8 cellular contexts compared by ENCODE assay signal in genomic region chr9:112174223-112174964, GRCh38. TPM values are rescaled to one million over a fixed set of nuclear protein-coding genes. Genes with fewer than 3 reads are reported as not detected.
A peak's percentile ranks its signal among the peaks of the same experiment; 100 is the strongest.
DNase-seq lines count a peak whose midpoint lies in the region; ATAC-seq and TF ChIP-seq lines count a peak whose summit lies in the region.

No MANE protein-coding gene starts in this region.

- no peaks in the 10 kb centered on the region for H3K36me3 Mint-ChIP-seq in GM23338 (ENCODE audit: low read depth)
- H3K36me3 Mint-ChIP-seq in T-cell, result peaks cover 15% of the 10 kb centered on the region

- peaks cover 5% of the 10 kb centered on the region for H3K4me1 ChIP-seq in GM23338 (ENCODE audit: insufficient read depth)
- H3K4me1 ChIP-seq in ascending aorta, result peaks cover 0 to 6% of the 10 kb centered on the region in 2 donors
- no peaks in the 10 kb centered on the region for H3K4me1 ChIP-seq in OCI-LY7 (ENCODE audit: insufficient read depth, low read length, poor library complexity, severe bottlenecking)

- H4K20me1 ChIP-seq in GM23338 (replicated peaks; ENCODE audit: insufficient read depth) (no peaks in the 10 kb centered on the region), OCI-LY7 (ENCODE audit: insufficient read depth, low read length) (no peaks in the 10 kb centered on the region)

- H3K36me3 ChIP-seq in GM06990 (ENCODE audit: control insufficient read depth, insufficient read depth, low read length) (no peaks in the 10 kb centered on the region), GM23338 (ENCODE audit: insufficient read depth) (no peaks in the 10 kb centered on the region), ascending aorta (no peaks in the 10 kb centered on the region), OCI-LY7 (ENCODE audit: insufficient read depth, low read length) (no peaks in the 10 kb centered on the region)

- H3K79me2 ChIP-seq in GM23338 (replicated peaks; ENCODE audit: insufficient read depth) (no peaks in the 10 kb centered on the region), OCI-LY7 (ENCODE audit: insufficient read depth, low read depth, low read length) (no peaks in the 10 kb centered on the region)

- H3K27ac ChIP-seq in GM23338 (ENCODE audit: low read depth) (no peak overlapping the region), ascending aorta (peak overlapping the region; percentile 12 to 43), OCI-LY7 (ENCODE audit: low read depth, low read length, poor library complexity, severe bottlenecking) (no peak overlapping the region)

- H3K9me2 ChIP-seq in GM23338 (ENCODE audit: insufficient read depth) (0 out of 2 replicates have a peak, but pooled peaks cover 7% of the 10 kb centered on the region), OCI-LY7 (ENCODE audit: insufficient read depth, low read length) (no peaks in the 10 kb centered on the region)

- peak; percentile 87 for DNase-seq in GM06990 (ENCODE audit: extremely low read depth, insufficient read length)
- peak; percentile 45 for DNase-seq in GM23338 (ENCODE audit: low spot score)
- DNase-seq in KBM-7, result peak; percentile 86
- peak; percentile 39 to 75 (median 62) for DNase-seq in T-cell
- peak in 1 of 2 donors; percentile 83 for DNase-seq in ascending aorta (ENCODE audit: low spot score in 2 of 2)
- DNase-seq in stimulated activated CD4-positive, alpha-beta T cell treated with anti-CD3 and anti-CD28 coated beads, Interleukin-12 subunit alpha, Interleukin-12 subunit beta, amount 100 ng/mL, for 4 hours, result peak; percentile 64
- no peak for DNase-seq in OCI-LY7 (ENCODE audit: low spot score)

- H3K27ac Mint-ChIP-seq in GM23338 (no peak overlapping the region), T-cell (peak overlapping the region; percentile 86 to 90)

- H3K9me3 Mint-ChIP-seq in GM23338 (no peaks in the 10 kb centered on the region), T-cell (peaks cover 0 to 4% (median 0%) of the 10 kb centered on the region in 3 donors)

- POLR2A ChIA-PET in T-cell (lab: Charles Lee) (interaction anchor here (0.6 to 1.4 kb wide), 7 partner anchors 12 to 1047 kb away, joined by 3 to 8 read pairs (median 3); partner anchors contain the start of gene FKBP15 (in 1 of the 2)), OCI-LY7 (lab: Charles Lee) (interaction anchor here (0.6 kb wide), 1 partner anchor 846 kb away, joined by 3 read pairs; no protein-coding TSS in a partner anchor)

- H2AFZ ChIP-seq in GM23338 (peak overlapping the region; percentile 93), OCI-LY7 (ENCODE audit: low read length) (no peak overlapping the region)

- H3K27me3 ChIP-seq in GM06990 (replicated peaks; ENCODE audit: control insufficient read depth, insufficient read depth, low read length) (no peaks in the 10 kb centered on the region), GM23338 (ENCODE audit: insufficient read depth) (peaks cover 41% of the 10 kb centered on the region), ascending aorta (no peaks in the 10 kb centered on the region)

- CTCF ChIA-PET in T-cell (lab: Charles Lee) (interaction anchor here (0.6 to 1.2 kb wide), 3 partner anchors 12 to 416 kb away, joined by 3 to 4 read pairs (median 3); no protein-coding TSS in a partner anchor), OCI-LY7 (lab: Charles Lee; ENCODE audit: unreplicated experiment) (no interaction called here)

- H3F3A ChIP-seq in GM23338 (replicated peaks; ENCODE audit: low read depth), result 0 out of 2 replicates have a peak, but pooled peaks cover 4% of the 10 kb centered on the region

- H3K27me3 Mint-ChIP-seq in GM23338 (ENCODE audit: insufficient read depth, low read depth, poor library complexity) (peaks cover 29% of the 10 kb centered on the region), T-cell (no peaks in the 10 kb centered on the region)

- intact Hi-C loops in ascending aorta (cut with DNase I) (loop anchor here (10.0 kb wide), 1 partner anchor 160 kb away; no protein-coding TSS in a partner anchor), OCI-LY7 (cut with micrococcal nuclease; ENCODE audit: unreplicated experiment) (no loop called here)

- H3K9me3 ChIP-seq in ascending aorta (no peaks in the 10 kb centered on the region), OCI-LY7 (ENCODE audit: low read length) (no peaks in the 10 kb centered on the region)

- no TSS peak for BruUV-seq in OCI-LY7 (replicated peaks; lab: Mats Ljungman, UMichigan)

- ATAC-seq in GM23338 (peak; percentile 63), T-cell (replicated peaks in 1 of 4) (peak; percentile 72 to 85 (median 81))

- in situ Hi-C loops in KBM-7 (cut with MboI; ENCODE audit: low pct_unique_long_range_greater_than_20kb, low sequenced_read_pairs), result no loop called here

- H3K4me2 ChIP-seq in GM23338 (peak overlapping the region; percentile 82), OCI-LY7 (ENCODE audit: low read length) (no peak overlapping the region)

- peak overlapping the region; percentile 78 for H3K4me3 Mint-ChIP-seq in GM23338
- peak overlapping the region; percentile 83 to 90 (median 89) for H3K4me3 Mint-ChIP-seq in T-cell

- H3K4me3 ChIP-seq in GM06990 (replicated peaks; ENCODE audit: low read depth, low read length) (peak overlapping the region; percentile 58), GM23338 (peak overlapping the region; percentile 96), ascending aorta (peak overlapping the region; percentile 76 to 78), iPS-11a (ENCODE audit: low read depth, low read length) (peak overlapping the region; percentile 63), OCI-LY7 (ENCODE audit: low read depth, low read length, poor library complexity, severe bottlenecking) (no peak overlapping the region)

- TF ChIP-seq CTCF in GM06990 (IDR thresholded peaks at IDR 0.05; ENCODE audit: insufficient read depth, low read length, poor library complexity, severe bottlenecking), result no peak
- no peak for TF ChIP-seq CTCF in GM23338 (conservative IDR thresholded peaks at IDR 0.05; ENCODE audit: low read depth in 2 of 2)
- TF ChIP-seq CTCF in ascending aorta (IDR thresholded peaks at IDR 0.05), result no peak
- TF ChIP-seq CTCF in OCI-LY7 (conservative IDR thresholded peaks at IDR 0.05; ENCODE audit: low read length), result no peak

- H3K4me1 Mint-ChIP-seq in GM23338 (peaks cover 35% of the 10 kb centered on the region), T-cell (peaks cover 66 to 79% (median 79%) of the 10 kb centered on the region in 3 donors)

TF ChIP-seq in GM23338, 12 proteins besides CTCF, POLR2A, EP300 and RAD21:
- TF ChIP-seq ZNF331 (CRISPR knock-in tag; IDR thresholded peaks at IDR 0.05; ENCODE audit: low read depth) (no peak), CREB1 (CRISPR knock-in tag; IDR thresholded peaks at IDR 0.05; ENCODE audit: low read depth) (no peak), ZNF114 (CRISPR knock-in tag; IDR thresholded peaks at IDR 0.05) (no peak), NANOG (IDR thresholded peaks at IDR 0.05; ENCODE audit: borderline replicate concordance) (no peak)
- TF ChIP-seq, protein P1, sequence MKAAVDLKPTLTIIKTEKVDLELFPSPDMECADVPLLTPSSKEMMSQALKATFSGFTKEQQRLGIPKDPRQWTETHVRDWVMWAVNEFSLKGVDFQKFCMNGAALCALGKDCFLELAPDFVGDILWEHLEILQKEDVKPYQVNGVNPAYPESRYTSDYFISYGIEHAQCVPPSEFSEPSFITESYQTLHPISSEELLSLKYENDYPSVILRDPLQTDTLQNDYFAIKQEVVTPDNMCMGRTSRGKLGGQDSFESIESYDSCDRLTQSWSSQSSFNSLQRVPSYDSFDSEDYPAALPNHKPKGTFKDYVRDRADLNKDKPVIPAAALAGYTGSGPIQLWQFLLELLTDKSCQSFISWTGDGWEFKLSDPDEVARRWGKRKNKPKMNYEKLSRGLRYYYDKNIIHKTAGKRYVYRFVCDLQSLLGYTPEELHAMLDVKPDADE (IDR thresholded peaks at IDR 0.05), result no peak

RNA-seq across cellular contexts. Expression of gene SUSD1, which starts 0.7 kb away (rescaled TPM):
- 5.1 and 6.4 TPM in 2 replicates for total RNA-seq in GM23338 (2014; rRNA removed; shearing (Covaris generic))
- 1.2 and 1.4 TPM in 2 replicates for polyA plus RNA-seq in GM23338 (2016; fragmentation: Nextera tagmentation; extraction: Ambion mirVana)
- total RNA-seq in T-cell, result 10 to 100 TPM in 2 of 5 donors, 1 to 10 TPM in 3; 5.6 to 17.5 (median 7.9) TPM
- total RNA-seq in ascending aorta, result 13.0 TPM
- total RNA-seq in OCI-LY7 (2014; rRNA removed; shearing (Covaris generic)), result 0.85 TPM in 1 of 2 replicates, not detected in the other
- total RNA-seq in OCI-LY7 (2022), result 0.28 and 0.32 TPM in 2 replicates

Comparison
In these comparisons a context has a peak if more than half of its experiments do, and no peak if none do; other contexts are left out.
1. H3K27ac ChIP-seq: peak in ascending aorta (2 of 2); none in GM23338 (single experiment) and OCI-LY7 (single experiment).